Comparison of ENCODE assay signal across 18 cellular contexts in the genomic region with DNA sequence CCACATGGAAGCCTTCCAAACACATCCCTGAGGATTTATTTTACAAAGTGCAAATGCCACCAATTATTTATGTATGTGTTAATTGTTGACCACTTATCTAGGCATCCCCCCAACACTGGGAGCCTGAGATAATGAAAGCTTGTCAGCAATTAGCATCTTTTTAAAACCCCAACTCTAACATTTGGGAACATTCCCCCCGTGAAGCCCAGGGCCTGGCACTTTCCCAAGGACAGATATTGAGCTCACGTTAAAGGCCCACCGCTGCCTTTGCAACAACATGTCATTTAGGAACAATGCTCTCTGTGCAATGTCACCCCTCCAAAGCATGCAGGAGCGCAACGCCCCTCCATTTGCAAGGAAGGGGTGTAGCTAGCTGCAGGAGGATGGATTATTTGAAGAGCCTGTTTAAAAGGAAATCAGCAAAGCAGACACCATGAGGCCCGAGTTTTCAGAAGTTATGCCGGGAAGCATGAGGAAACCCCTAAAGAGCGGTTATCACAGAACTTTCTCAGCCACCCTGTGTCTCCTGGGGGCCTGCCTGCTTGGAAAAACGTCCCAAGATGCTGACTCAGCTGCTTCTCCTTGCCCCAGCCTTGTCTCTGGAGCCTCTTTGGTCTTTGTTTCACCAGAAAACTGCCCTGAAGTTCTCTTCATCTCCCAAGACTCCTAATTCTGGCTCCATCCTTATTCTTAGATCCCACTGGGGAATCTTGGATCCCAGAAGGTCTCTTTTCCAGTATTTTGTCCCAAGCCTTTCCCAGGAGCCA.
"Had no signal": no experiment of that assay in that cellular context is flagged by ENCODE, and none has a peak within 500 bp of the region (broad histone marks: within the 10 kb centered on the region; RNA-seq: fewer than 3 reads in every experiment).

No MANE protein-coding gene starts in this region.

- H3K9me3 ChIP-seq: ascending aorta, gastroesophageal sphincter, heart left ventricle, left ventricle myocardium inferior, ovary, psoas muscle, spleen, upper lobe of right lung had no signal

- H3K4me3 ChIP-seq: ascending aorta, gastroesophageal sphincter, heart left ventricle, left ventricle myocardium inferior, ovary, psoas muscle, spleen, upper lobe of right lung had no signal

- H3K27me3 Mint-ChIP-seq: activated naive CD4-positive, alpha-beta T cell treated with anti-CD3 and anti-CD28 coated beads, Interleukin-2, amount 50 U/mL, for 24 hours had no signal

- H3K4me1 ChIP-seq: ascending aorta, psoas muscle, spleen, upper lobe of right lung had no signal

- H3K36me3 ChIP-seq: ascending aorta, gastroesophageal sphincter, heart left ventricle, left ventricle myocardium inferior, ovary, spleen, upper lobe of right lung had no signal

- H3K4me3 Mint-ChIP-seq: activated naive CD4-positive, alpha-beta T cell treated with anti-CD3 and anti-CD28 coated beads, Interleukin-2, amount 50 U/mL, for 24 hours; activated T-cell treated with anti-CD3 and anti-CD28 coated beads, Interleukin-2, amount 50 U/mL, for 72 hours; stimulated activated naive B cell treated with anti-CD40 and anti-IgM and Interleukin-4, amounts not matched to agents 10 μg/mL and 1 μg/mL and 100 μg/mL, for 72 hours; T-helper 2 cell treated with Interferon-gamma antibody and Interleukin-4, amounts not matched to agents 5 μg/mL and 100 μg/mL, for 36 hours had no signal

- H3K4me1 Mint-ChIP-seq: activated naive CD4-positive, alpha-beta T cell treated with anti-CD3 and anti-CD28 coated beads, Interleukin-2, amount 50 U/mL, for 24 hours; stimulated activated naive B cell treated with anti-CD40 and anti-IgM and Interleukin-4, amounts not matched to agents 10 μg/mL and 1 μg/mL and 100 μg/mL, for 72 hours had no signal

- H3K27ac Mint-ChIP-seq: activated naive CD4-positive, alpha-beta T cell treated with anti-CD3 and anti-CD28 coated beads, Interleukin-2, amount 50 U/mL, for 24 hours; activated T-cell treated with anti-CD3 and anti-CD28 coated beads, Interleukin-2, amount 50 U/mL, for 72 hours; stimulated activated naive B cell treated with anti-CD40 and anti-IgM and Interleukin-4, amounts not matched to agents 10 μg/mL and 1 μg/mL and 100 μg/mL, for 72 hours; T-helper 2 cell treated with Interferon-gamma antibody and Interleukin-4, amounts not matched to agents 5 μg/mL and 100 μg/mL, for 36 hours had no signal

- H3K9me3 Mint-ChIP-seq: activated naive CD4-positive, alpha-beta T cell treated with anti-CD3 and anti-CD28 coated beads, Interleukin-2, amount 50 U/mL, for 24 hours; activated T-cell treated with anti-CD3 and anti-CD28 coated beads, Interleukin-2, amount 50 U/mL, for 72 hours; T-helper 2 cell treated with Interferon-gamma antibody and Interleukin-4, amounts not matched to agents 5 μg/mL and 100 μg/mL, for 36 hours had no signal

- H3K27ac ChIP-seq: ascending aorta, left ventricle myocardium inferior, ovary, psoas muscle, spleen, upper lobe of right lung had no signal

- DNase-seq: activated CD4-positive, alpha-beta T cell treated with anti-CD3 and anti-CD28 coated beads, Interleukin-2, amount 50 U/mL, for 1 hour; activated CD4-positive, CD25-positive, alpha-beta regulatory T cell; activated effector memory CD4-positive, alpha-beta T cell treated with anti-CD3 and anti-CD28 coated beads, Interleukin-2, amount 50 U/mL, for 16 hours; activated T-cell treated with anti-CD3 and anti-CD28 coated beads, Interleukin-2, amount 50 U/mL, for 72 hours; cerebellar nuclear complex; effector CD4-positive, alpha-beta T cell; heart left ventricle; left ventricle myocardium inferior; ovary; psoas muscle; spleen; stimulated activated naive B cell treated with anti-CD40 and anti-IgM and Interleukin-4, amounts not matched to agents 10 μg/mL and 1 μg/mL and 100 μg/mL, for 72 hours; upper lobe of right lung had no signal

- H3K27me3 ChIP-seq: ascending aorta, gastroesophageal sphincter, heart left ventricle, ovary, upper lobe of right lung had no signal

- ATAC-seq: activated T-cell treated with anti-CD3 and anti-CD28 coated beads, Interleukin-2, amount 50 U/mL, for 72 hours; gastroesophageal sphincter; heart left ventricle; psoas muscle; sciatic nerve; upper lobe of right lung had no signal

- H3K36me3 Mint-ChIP-seq: activated naive CD4-positive, alpha-beta T cell treated with anti-CD3 and anti-CD28 coated beads, Interleukin-2, amount 50 U/mL, for 24 hours; stimulated activated naive B cell treated with anti-CD40 and anti-IgM and Interleukin-4, amounts not matched to agents 10 μg/mL and 1 μg/mL and 100 μg/mL, for 72 hours had no signal
